ENCODE assay signal across 18 cellular contexts in the genomic region with DNA sequence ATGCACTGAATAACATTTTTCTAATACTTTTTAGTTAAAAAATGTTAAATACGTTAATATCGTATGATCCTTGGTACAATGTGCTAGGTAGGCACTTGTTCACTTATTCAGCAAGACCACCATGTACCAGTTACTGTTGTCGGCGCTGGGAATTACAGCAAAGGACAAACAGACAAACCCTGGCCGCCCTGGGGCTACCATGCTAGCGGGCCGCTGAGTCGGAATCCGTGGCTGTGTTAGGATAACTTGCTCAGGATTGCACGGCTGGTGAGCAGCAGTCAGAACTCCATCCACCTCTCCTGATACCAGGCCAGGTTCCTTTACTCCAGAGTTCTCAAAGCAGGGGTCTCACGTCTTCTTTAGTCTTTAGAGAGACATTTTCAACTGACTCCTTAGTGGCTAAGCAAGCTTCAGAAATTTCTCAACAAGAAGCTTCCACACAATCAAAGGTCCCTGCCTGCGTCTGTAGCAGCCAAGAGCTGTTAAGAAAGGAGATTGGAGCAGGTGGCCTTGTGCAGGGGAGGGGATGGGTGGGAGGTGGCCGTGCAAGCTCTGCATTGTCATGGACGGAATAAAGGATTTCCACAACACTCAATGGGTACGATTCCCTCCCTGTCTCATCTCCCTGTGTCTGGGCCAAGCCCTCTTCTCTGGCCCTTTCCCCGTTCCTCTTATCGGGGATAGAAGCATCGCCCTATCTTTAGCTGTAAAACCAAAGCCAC. TPM values are rescaled to one million over a fixed set of nuclear protein-coding genes. Genes with fewer than 3 reads are reported as not detected.
DNase-seq lines count a peak whose midpoint lies in the region; FAIRE-seq and TF ChIP-seq lines count a peak whose summit lies in the region.
"Had no signal": no experiment of that assay in that cellular context is flagged by ENCODE, and none has a peak within 500 bp of the region (broad histone marks: within the 10 kb centered on the region; RNA-seq: fewer than 3 reads in every experiment).

No MANE protein-coding gene starts in this region.

- H3K4me1 ChIP-seq in ascending aorta (peaks cover 24 to 64% of the 10 kb centered on the region in 2 donors), muscle layer of colon (ENCODE audit: insufficient read depth, low read length) (peaks cover 39% of the 10 kb centered on the region), subcutaneous abdominal adipose tissue (ENCODE audit: control insufficient read depth in 5 of 5, insufficient read depth in 5 of 5, low read length in 5 of 5) (peaks cover 8 to 68% (median 60%) of the 10 kb centered on the region in 5 donors)

- H3K27me3 Mint-ChIP-seq in activated T-cell treated with anti-CD3 and anti-CD28 coated beads, Interleukin-2, amount 50 U/mL, for 24 hours: no peaks in the 10 kb centered on the region
- H3K27me3 Mint-ChIP-seq: T-cell had no signal

- no peaks in the 10 kb centered on the region for H3K4me1 Mint-ChIP-seq in activated T-cell treated with anti-CD3 and anti-CD28 coated beads, Interleukin-2, amount 50 U/mL, for 24 hours (ENCODE audit: low read depth)

- H3K27me3 ChIP-seq in ascending aorta (no peaks in the 10 kb centered on the region), muscle layer of colon (ENCODE audit: control insufficient read depth in 1 of 2, insufficient read depth in 2 of 2, low read length in 2 of 2) (no peaks in the 10 kb centered on the region), subcutaneous abdominal adipose tissue (ENCODE audit: control insufficient read depth in 5 of 5, insufficient read depth in 4 of 5, low read length in 5 of 5) (no peaks in the 10 kb centered on the region)

- H3K9ac ChIP-seq in muscle layer of colon (ENCODE audit: low read length) (no peak overlapping the region), subcutaneous abdominal adipose tissue (ENCODE audit: low read length in 5 of 5) (peak overlapping the region in 2 of 5 donors; percentile 73 to 74)

- H3K36me3 ChIP-seq in ascending aorta: peaks cover 41 to 56% of the 10 kb centered on the region in 2 donors
- H3K36me3 ChIP-seq in muscle layer of colon (ENCODE audit: insufficient read depth, low read length): peaks cover 17% of the 10 kb centered on the region
- peaks cover 0 to 28% (median 16%) of the 10 kb centered on the region in 5 donors for H3K36me3 ChIP-seq in subcutaneous abdominal adipose tissue (ENCODE audit: control insufficient read depth in 5 of 5, insufficient read depth in 5 of 5, low read length in 5 of 5)

- H3K4me3 ChIP-seq in ascending aorta (peak overlapping the region in 1 of 2 donors; percentile 18), muscle layer of colon (ENCODE audit: low read depth in 1 of 2, low read length in 2 of 2) (no peak overlapping the region), subcutaneous abdominal adipose tissue (ENCODE audit: low read depth in 1 of 5, low read length in 5 of 5) (no peak overlapping the region)

- TF ChIP-seq CTCF in ascending aorta (IDR thresholded peaks at IDR 0.05): no peak

- H3K9me3 Mint-ChIP-seq in activated T-cell treated with anti-CD3 and anti-CD28 coated beads, Interleukin-2, amount 50 U/mL, for 24 hours: no peaks in the 10 kb centered on the region
- H3K9me3 Mint-ChIP-seq: HFFc6, T-cell had no signal

- FAIRE-seq in RCC 7860 (lab: Jason Lieb, UNC): no peak
- FAIRE-seq: GM18507, GM19239 had no signal

- H3K9me3 ChIP-seq in ascending aorta: no peaks in the 10 kb centered on the region
- H3K9me3 ChIP-seq in muscle layer of colon (ENCODE audit: low read length): no peaks in the 10 kb centered on the region
- H3K9me3 ChIP-seq in subcutaneous abdominal adipose tissue (ENCODE audit: control insufficient read depth in 5 of 5, low read length in 5 of 5): no peaks in the 10 kb centered on the region

- intact Hi-C loops in ascending aorta (cut with DNase I): loop anchor here (5.0 kb wide), 1 partner anchor 74 kb away; no protein-coding TSS in a partner anchor

- H3K36me3 Mint-ChIP-seq in activated T-cell treated with anti-CD3 and anti-CD28 coated beads, Interleukin-2, amount 50 U/mL, for 24 hours (ENCODE audit: low read depth): no peaks in the 10 kb centered on the region
- H3K36me3 Mint-ChIP-seq: T-cell had no signal

- no peak overlapping the region for H3K27ac Mint-ChIP-seq in activated T-cell treated with anti-CD3 and anti-CD28 coated beads, Interleukin-2, amount 50 U/mL, for 24 hours
- H3K27ac Mint-ChIP-seq: HFFc6, T-cell had no signal

- H3K4me3 Mint-ChIP-seq in activated T-cell treated with anti-CD3 and anti-CD28 coated beads, Interleukin-2, amount 50 U/mL, for 24 hours: no peak overlapping the region
- H3K4me3 Mint-ChIP-seq: HFFc6, T-cell had no signal

- DNase-seq in ELF-1 (ENCODE audit: low read depth, low spot score) (peak; percentile 64), ascending aorta (ENCODE audit: low spot score in 2 of 2) (no peak), epidermal melanocyte (ENCODE audit: insufficient read length, low spot score) (no peak), activated T-cell treated with anti-CD3 and anti-CD28 coated beads for 4 hours (no peak), RCC 7860 (ENCODE audit: low spot score) (no peak)
- DNase-seq in activated T-cell treated with anti-CD3 and anti-CD28 coated beads, Interleukin-2, amount 50 U/mL, for 24 hours: no peak
- DNase-seq: activated CD4-positive, CD25-positive, alpha-beta regulatory T cell; activated effector memory CD4-positive, alpha-beta T cell treated with anti-CD3 and anti-CD28 coated beads, Interleukin-2, amount 50 U/mL, for 16 hours; HFFc6; hypothalamus; NCI-H2029; NCI-H524 treated with DMSO at 0.1 percent for 48 hours; stimulated activated CD4-positive, alpha-beta T cell treated with anti-CD3 and anti-CD28 coated beads, Interleukin-2, amount 100 ng/mL, for 48 hours; T-cell had no signal

- H3K27ac ChIP-seq in ascending aorta: peak overlapping the region; percentile 77 to 88
- peak overlapping the region; percentile 43 for H3K27ac ChIP-seq in muscle layer of colon (ENCODE audit: low read depth, low read length)
- H3K27ac ChIP-seq in subcutaneous abdominal adipose tissue (ENCODE audit: low read depth, low read length): peak overlapping the region; percentile 98

RNA-seq across cellular contexts. Expression of gene NNMT, which starts 39.9 kb away (rescaled TPM):
- total RNA-seq in ascending aorta: 1,040 TPM

Comparison
In these comparisons a context has a peak if more than half of its experiments do, and no peak if none do; other contexts are left out.
1. H3K27ac ChIP-seq: peak in every context shown above with its lines; median percentile 98 in subcutaneous abdominal adipose tissue; 82 in ascending aorta; 43 in muscle layer of colon.